In genomic region chr5:32908646-32909045, GRCh38 we compare ENCODE assay signal across 18 cellular contexts.
DNase-seq lines count a peak whose midpoint lies in the region; ATAC-seq and TF ChIP-seq lines count a peak whose summit lies in the region.
"Had no signal": no experiment of that assay in that cellular context is flagged by ENCODE, and none has a peak within 500 bp of the region (broad histone marks: within the 10 kb centered on the region; RNA-seq: fewer than 3 reads in every experiment).

No MANE protein-coding gene starts in this region.

- H3K4me1 ChIP-seq in GM23248 (ENCODE audit: insufficient read depth) (0 out of 2 replicates have a peak, but pooled peaks cover 8% of the 10 kb centered on the region), left ventricle myocardium inferior (no peaks in the 10 kb centered on the region)
- H3K4me1 ChIP-seq: BE2C, HAP-1 had no signal

- H3K9ac ChIP-seq in GM23248, result no peak overlapping the region

- ATAC-seq in GM19397 (IDR thresholded peaks at IDR 0.05; ENCODE audit: unreplicated experiment), result no peak
- ATAC-seq: K562 had no signal

- H4K20me1 ChIP-seq in GM23248 (ENCODE audit: insufficient read depth), result no peaks in the 10 kb centered on the region

- H3K9me3 Mint-ChIP-seq in activated naive CD4-positive, alpha-beta T cell treated with anti-CD3 and anti-CD28 coated beads for 36 hours, result peaks cover 9% of the 10 kb centered on the region

- H3K36me3 Mint-ChIP-seq in activated naive CD4-positive, alpha-beta T cell treated with anti-CD3 and anti-CD28 coated beads for 36 hours (ENCODE audit: low read depth), result no peaks in the 10 kb centered on the region
- H3K36me3 Mint-ChIP-seq: CD4-positive, CD25-positive, alpha-beta regulatory T cell had no signal

- H3K27me3 Mint-ChIP-seq in activated naive CD4-positive, alpha-beta T cell treated with anti-CD3 and anti-CD28 coated beads for 36 hours (ENCODE audit: low read depth), result no peaks in the 10 kb centered on the region
- H3K27me3 Mint-ChIP-seq: CD4-positive, CD25-positive, alpha-beta regulatory T cell had no signal

- no peaks in the 10 kb centered on the region for H3F3A ChIP-seq in GM23248 (ENCODE audit: insufficient read depth)

- CTCF ChIA-PET in activated naive CD4-positive, alpha-beta T cell treated with anti-CD3 and anti-CD28 coated beads for 36 hours (lab: Charles Lee), result no interaction called here

- H3K36me3 ChIP-seq in GM23248 (ENCODE audit: low read depth), result no peaks in the 10 kb centered on the region
- H3K36me3 ChIP-seq in left ventricle myocardium inferior, result no peaks in the 10 kb centered on the region
- H3K36me3 ChIP-seq: BE2C, HAP-1 had no signal

- H3K9me3 ChIP-seq in GM23248 (ENCODE audit: low read depth) (no peaks in the 10 kb centered on the region), left ventricle myocardium inferior (replicated peaks) (peaks cover 5% of the 10 kb centered on the region)
- H3K9me3 ChIP-seq: BE2C, HAP-1 had no signal

- H3K27me3 ChIP-seq in GM23248 (replicated peaks; ENCODE audit: insufficient read depth) (no peaks in the 10 kb centered on the region), left ventricle myocardium inferior (ENCODE audit: low read depth) (no peaks in the 10 kb centered on the region)
- H3K27me3 ChIP-seq: BE2C had no signal

- in situ Hi-C loops in GM23248 (cut with MboI), result no loop called here

- WGBS in GM23248 (ENCODE audit: low coverage in 1 of 2, low lambda C conversion rate in 2 of 2, missing lambda C conversion rate in 2 of 2), 2 experiments, result 69 to 80% methylated on average over 2 of the region's 2 CpGs

- no peaks in the 10 kb centered on the region for H3K79me2 ChIP-seq in GM23248 (ENCODE audit: insufficient read depth)

- H3K4me3 Mint-ChIP-seq in activated naive CD4-positive, alpha-beta T cell treated with anti-CD3 and anti-CD28 coated beads for 36 hours, result no peak overlapping the region
- H3K4me3 Mint-ChIP-seq: CD4-positive, CD25-positive, alpha-beta regulatory T cell; CD8-positive, alpha-beta memory T cell had no signal

- H3K4me3 ChIP-seq in AG10803 (ENCODE audit: low read length) (no peak overlapping the region), GM23248 (no peak overlapping the region), left ventricle myocardium inferior (no peak overlapping the region)
- H3K4me3 ChIP-seq: HAP-1, K562 had no signal

- TF ChIP-seq CTCF in AG10803 (conservative IDR thresholded peaks at IDR 0.05; ENCODE audit: low read length) (no peak), left ventricle myocardium inferior (IDR thresholded peaks at IDR 0.05; ENCODE audit: borderline replicate concordance) (no peak)

- DNase-seq in AG10803 (ENCODE audit: low read depth) (peak; percentile 73), GM23248 (peak; percentile 5), amniotic epithelial cell (ENCODE audit: low read depth) (peak; percentile 47), left kidney (ENCODE audit: low read depth, low spot score) (peak; percentile 12), left ventricle myocardium inferior (no peak)
- no peak for DNase-seq in activated naive CD4-positive, alpha-beta T cell treated with anti-CD3 and anti-CD28 coated beads for 36 hours
- DNase-seq: BE2C; C1 segment of cervical spinal cord; CD4-positive, CD25-positive, alpha-beta regulatory T cell; CD8-positive, alpha-beta memory T cell; COR-L47; DMS 273 treated with DMSO at 0.1 percent for 48 hours; GDM1 had no signal

- H3K9me2 ChIP-seq in GM23248 (ENCODE audit: insufficient read depth), result no peaks in the 10 kb centered on the region

- H3K4me1 Mint-ChIP-seq in activated naive CD4-positive, alpha-beta T cell treated with anti-CD3 and anti-CD28 coated beads for 36 hours (ENCODE audit: low read depth), result no peaks in the 10 kb centered on the region
- H3K4me1 Mint-ChIP-seq: CD4-positive, CD25-positive, alpha-beta regulatory T cell; CD8-positive, alpha-beta memory T cell had no signal

- H3K27ac ChIP-seq in GM23248 (no peak overlapping the region), left ventricle myocardium inferior (replicated peaks) (no peak overlapping the region)
- H3K27ac ChIP-seq: 22Rv1, HL-60 had no signal

- intact Hi-C loops in activated naive CD4-positive, alpha-beta T cell treated with anti-CD3 and anti-CD28 coated beads for 36 hours (cut with micrococcal nuclease), result no loop called here
- intact Hi-C loops in left ventricle myocardium inferior (cut with micrococcal nuclease), result no loop called here

- H2AFZ ChIP-seq in GM23248, result no peak overlapping the region

- H3K4me2 ChIP-seq in GM23248 (ENCODE audit: unreplicated experiment), result no peak overlapping the region

- H3K27ac Mint-ChIP-seq in activated naive CD4-positive, alpha-beta T cell treated with anti-CD3 and anti-CD28 coated beads for 36 hours, result no peak overlapping the region
- H3K27ac Mint-ChIP-seq: CD4-positive, CD25-positive, alpha-beta regulatory T cell; CD8-positive, alpha-beta memory T cell had no signal

Comparison
In these comparisons a context has a peak if more than half of its experiments do, and no peak if none do; other contexts are left out.
1. DNase-seq: peak in AG10803 (single experiment), GM23248 (single experiment), amniotic epithelial cell (single experiment) and left kidney (single experiment); none in activated naive CD4-positive, alpha-beta T cell treated with anti-CD3 and anti-CD28 coated beads for 36 hours (single experiment) and left ventricle myocardium inferior (single experiment).